17 cellular contexts compared by ENCODE assay signal in genomic region chr7:151864561-151864960, GRCh38. TPM values are rescaled to one million over a fixed set of nuclear protein-coding genes. Genes with fewer than 3 reads are reported as not detected.
A peak's percentile ranks its signal among the peaks of the same experiment; 100 is the strongest.
DNase-seq lines count a peak whose midpoint lies in the region; ATAC-seq, FAIRE-seq and TF ChIP-seq lines count a peak whose summit lies in the region.
"Had no signal": no experiment of that assay in that cellular context is flagged by ENCODE, and none has a peak within 500 bp of the region (broad histone marks: within the 10 kb centered on the region; RNA-seq: fewer than 3 reads in every experiment).

No MANE protein-coding gene starts in this region.

- H4K20me1 ChIP-seq in OCI-LY3 (ENCODE audit: insufficient read depth, low read length), result no peaks in the 10 kb centered on the region

- H3K4me1 ChIP-seq in left ventricle myocardium inferior (peaks cover 45% of the 10 kb centered on the region), OCI-LY3 (ENCODE audit: low read length) (peaks cover 15% of the 10 kb centered on the region), right lobe of liver (peaks cover 0 to 88% (median 33%) of the 10 kb centered on the region in 4 donors), gastrocnemius medialis (no peaks in the 10 kb centered on the region)

- no peak for TF ChIP-seq POLR2A in right lobe of liver (IDR thresholded peaks at IDR 0.05)
- TF ChIP-seq POLR2A in gastrocnemius medialis (IDR thresholded peaks at IDR 0.05), result no peak

- H3K9me3 ChIP-seq in left ventricle myocardium inferior (replicated peaks), result no peaks in the 10 kb centered on the region
- no peaks in the 10 kb centered on the region for H3K9me3 ChIP-seq in OCI-LY3 (ENCODE audit: insufficient read depth, low read length)
- no peaks in the 10 kb centered on the region for H3K9me3 ChIP-seq in right lobe of liver
- H3K9me3 ChIP-seq in gastrocnemius medialis, result no peaks in the 10 kb centered on the region

- H3K4me3 ChIP-seq in left ventricle myocardium inferior, result no peak overlapping the region
- peak overlapping the region; percentile 50; the same call in 1 of the 2 replicates for H3K4me3 ChIP-seq in OCI-LY3 (ENCODE audit: low read length)
- no peak overlapping the region for H3K4me3 ChIP-seq in right lobe of liver
- H3K4me3 ChIP-seq in brain microvascular endothelial cell (ENCODE audit: low read depth, low read length), result no peak overlapping the region
- H3K4me3 ChIP-seq in gastrocnemius medialis, result no peak overlapping the region

- no peaks in the 10 kb centered on the region for H3K27me3 ChIP-seq in left ventricle myocardium inferior (ENCODE audit: low read depth)
- H3K27me3 ChIP-seq in OCI-LY3 (ENCODE audit: low read depth, low read length), result no peaks in the 10 kb centered on the region
- no peaks in the 10 kb centered on the region for H3K27me3 ChIP-seq in right lobe of liver
- H3K27me3 ChIP-seq in brain microvascular endothelial cell (replicated peaks), result peaks cover 3% of the 10 kb centered on the region
- H3K27me3 ChIP-seq in gastrocnemius medialis, result no peaks in the 10 kb centered on the region

- DNase-seq in Right ventricle myocardium superior (peak; percentile 22), left ventricle myocardium inferior (no peak), right lobe of liver (peak in 1 of 3 donors; percentile 7), brain microvascular endothelial cell (no peak), gastrocnemius medialis (no peak), urothelium cell line (ENCODE audit: low spot score) (no peak)
- DNase-seq: AML-193; DMS53; GDM1; NCI-H1105 treated with DMSO at 0.1 percent for 48 hours; NCI-H2081 treated with DMSO at 0.1 percent for 48 hours; NCI-H2171 treated with DMSO at 0.1 percent for 48 hours; NCI-H748 treated with DMSO at 0.1 percent for 48 hours; NK-92 treated with Interleukin-12 subunit alpha and Interleukin-12 subunit beta, amount 100 ng/mL, for 24 hours had no signal

- H3K79me2 ChIP-seq in OCI-LY3 (ENCODE audit: low read length), result no peaks in the 10 kb centered on the region

- TF ChIP-seq CTCF in left ventricle myocardium inferior (IDR thresholded peaks at IDR 0.05; ENCODE audit: borderline replicate concordance) (no peak), OCI-LY3 (IDR thresholded peaks at IDR 0.05; ENCODE audit: low read depth, low read length) (no peak), right lobe of liver (IDR thresholded peaks at IDR 0.05) (no peak), brain microvascular endothelial cell (IDR thresholded peaks at IDR 0.05; ENCODE audit: low read depth, low read length, missing control alignments) (no peak), gastrocnemius medialis (IDR thresholded peaks at IDR 0.05 in 4 of 5, conservative IDR thresholded peaks at IDR 0.05 in 1 of 5) (no peak)

- H3K9ac ChIP-seq in OCI-LY3 (ENCODE audit: low read length), result no peak overlapping the region
- H3K9ac ChIP-seq: KMS-11 had no signal

- intact Hi-C loops in Right ventricle myocardium superior (cut with DNase I) (no loop called here), left ventricle myocardium inferior (cut with micrococcal nuclease) (no loop called here), right lobe of liver (cut with DNase I) (loop anchor here in 1 of 2 donors (5.0 kb wide), 1 partner anchor 68 kb away; no protein-coding TSS in a partner anchor), gastrocnemius medialis (cut with DNase I; ENCODE audit: low total_unique reads) (no loop called here)

- no peak for ATAC-seq in Right ventricle myocardium superior (ENCODE audit: poor library complexity)
- no peak for ATAC-seq in right lobe of liver
- ATAC-seq in gastrocnemius medialis, result no peak

- H3K36me3 ChIP-seq in left ventricle myocardium inferior, result no peaks in the 10 kb centered on the region
- no peaks in the 10 kb centered on the region for H3K36me3 ChIP-seq in OCI-LY3 (replicated peaks; ENCODE audit: low read depth, low read length)
- H3K36me3 ChIP-seq in right lobe of liver, result no peaks in the 10 kb centered on the region
- H3K36me3 ChIP-seq in brain microvascular endothelial cell (replicated peaks), result no peaks in the 10 kb centered on the region
- no peaks in the 10 kb centered on the region for H3K36me3 ChIP-seq in gastrocnemius medialis

- in situ Hi-C loops in brain microvascular endothelial cell (cut with HindIII; ENCODE audit: low pct_ligation_motif_present, low sequenced_read_pairs) (no loop called here), gastrocnemius medialis (cut with MboI; ENCODE audit: low sequenced_read_pairs in 4 of 4) (no loop called here)

- no peak overlapping the region for H3K27ac ChIP-seq in left ventricle myocardium inferior (replicated peaks)
- H3K27ac ChIP-seq in OCI-LY3 (ENCODE audit: low read length), result no peak overlapping the region
- H3K27ac ChIP-seq in right lobe of liver, result peak overlapping the region in 2 of 3 donors; percentile 75 to 94
- H3K27ac ChIP-seq in brain microvascular endothelial cell, result no peak overlapping the region
- H3K27ac ChIP-seq in gastrocnemius medialis, result no peak overlapping the region
- H3K27ac ChIP-seq: KMS-11 had no signal

- WGBS in right lobe of liver (ENCODE audit: insufficient coverage, low coverage, low lambda C conversion rate, missing lambda C conversion rate), result 38% methylated on average over 5 of the region's 6 CpGs

- peak overlapping the region; percentile 73 for H3K4me2 ChIP-seq in OCI-LY3 (ENCODE audit: low read length)
- H3K4me2 ChIP-seq: KMS-11 had no signal

- no peak for FAIRE-seq in urothelium cell line (lab: Jason Lieb, UNC)
- FAIRE-seq: D721Med had no signal

- no peak overlapping the region for H2AFZ ChIP-seq in OCI-LY3 (ENCODE audit: low read depth, low read length)

RNA-seq across cellular contexts. Expression of gene PRKAG2, which starts 12.4 kb away (rescaled TPM):
- total RNA-seq in Right ventricle myocardium superior (120 TPM), left ventricle myocardium inferior (130 TPM), right lobe of liver (10 to 100 TPM; 20.6 to 63.6 (median 29.5) TPM), gastrocnemius medialis (10 to 100 TPM in 2 of 4 donors, 1 to 10 TPM in 2; 5.3 to 32.6 (median 13.9) TPM)

Comparison
In these comparisons a context has a peak if more than half of its experiments do, and no peak if none do; other contexts are left out.
1. H3K27ac ChIP-seq: peak in right lobe of liver (2 of 3); none in left ventricle myocardium inferior (single experiment), OCI-LY3 (single experiment), brain microvascular endothelial cell (single experiment) and gastrocnemius medialis (0 of 4).